ENCODE assay signal across 9 cellular contexts in the genomic region with DNA sequence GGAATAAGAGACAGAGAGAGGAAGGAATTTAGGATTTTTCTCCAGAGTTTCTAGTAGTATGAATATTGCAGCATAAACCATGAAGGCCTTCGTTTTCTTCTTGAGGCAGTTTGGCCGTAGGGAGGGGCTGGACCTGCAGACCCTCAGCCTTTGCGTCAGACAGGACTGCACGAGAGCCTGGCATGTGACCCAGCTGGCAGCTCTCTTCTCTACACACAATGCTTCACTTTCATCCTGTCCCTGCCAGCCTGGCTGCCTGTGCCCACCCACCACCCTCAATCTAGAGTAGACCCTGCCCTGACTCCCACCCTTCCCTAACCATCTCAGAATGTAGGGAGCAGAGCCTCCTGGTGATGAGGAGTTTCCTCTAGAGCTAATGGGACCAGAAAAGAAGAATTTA. TPM values are rescaled to one million over a fixed set of nuclear protein-coding genes. Genes with fewer than 3 reads are reported as not detected.
DNase-seq lines count a peak whose midpoint lies in the region; ATAC-seq and TF ChIP-seq lines count a peak whose summit lies in the region.
"Had no signal": no experiment of that assay in that cellular context is flagged by ENCODE, and none has a peak within 500 bp of the region (broad histone marks: within the 10 kb centered on the region; RNA-seq: fewer than 3 reads in every experiment).

No MANE protein-coding gene starts in this region.

- H3K9me3 Mint-ChIP-seq in MCF 10A (ENCODE audit: unreplicated experiment), result no peaks in the 10 kb centered on the region
- H3K9me3 Mint-ChIP-seq: activated T-helper 17 cell treated with anti-CD3 and anti-CD28 coated beads, Interleukin-2, amount 50 U/mL, for 72 hours had no signal

- H3K27me3 ChIP-seq in breast epithelium (no peaks in the 10 kb centered on the region), right lobe of liver (no peaks in the 10 kb centered on the region), transverse colon (peaks cover 4% of the 10 kb centered on the region)

- ATAC-seq in right lobe of liver (peak in 1 of 4 donors; percentile 4), HG02852 (IDR thresholded peaks at IDR 0.05; ENCODE audit: unreplicated experiment) (no peak)
- ATAC-seq: activated T-helper 17 cell treated with anti-CD3 and anti-CD28 coated beads, Interleukin-2, amount 50 U/mL, for 72 hours had no signal

- in situ Hi-C loops in transverse colon (cut with MboI; ENCODE audit: low pct_ligation_motif_present in 1 of 4, low pct_unique_long_range_greater_than_20kb in 1 of 4, low sequenced_read_pairs in 3 of 4), result no loop called here

- no peak for TF ChIP-seq POLR2A in breast epithelium (IDR thresholded peaks at IDR 0.05)
- no peak for TF ChIP-seq POLR2A in right lobe of liver (IDR thresholded peaks at IDR 0.05)
- no peak for TF ChIP-seq POLR2A in transverse colon (IDR thresholded peaks at IDR 0.05)

- intact Hi-C loops in MCF 10A (cut with micrococcal nuclease), result loop anchor here (5.0 kb wide), 4 partner anchors 203 to 553 kb away; partner anchors contain the start of gene ADAMTSL4
- intact Hi-C loops in breast epithelium (cut with DNase I; ENCODE audit: low total_unique reads), result no loop called here
- intact Hi-C loops in right lobe of liver (cut with DNase I), result no loop called here
- intact Hi-C loops in transverse colon (cut with DNase I; ENCODE audit: low total_unique reads), result no loop called here

- no peak for TF ChIP-seq EP300 in transverse colon (IDR thresholded peaks at IDR 0.05; ENCODE audit: low read depth)

- peaks cover 11% of the 10 kb centered on the region for H3K36me3 Mint-ChIP-seq in MCF 10A (ENCODE audit: insufficient read depth, unreplicated experiment)

- CTCF ChIA-PET in MCF 10A (lab: Yijun Ruan, JAX), result interaction anchor here (0.7 to 12.7 kb wide), 6 partner anchors 10 to 304 kb away, joined by 3 to 215 read pairs (median 4); partner anchors contain the start of genes APH1A and CIART

- H3K27me3 Mint-ChIP-seq in MCF 10A (ENCODE audit: insufficient read depth, unreplicated experiment), result no peaks in the 10 kb centered on the region

- H3K4me3 Mint-ChIP-seq in MCF 10A (ENCODE audit: unreplicated experiment), result peak overlapping the region; percentile 64
- H3K4me3 Mint-ChIP-seq: activated T-helper 17 cell treated with anti-CD3 and anti-CD28 coated beads, Interleukin-2, amount 50 U/mL, for 72 hours had no signal

- POLR2A ChIA-PET in MCF 10A (lab: Yijun Ruan, JAX), result interaction anchor here (0.6 to 11.7 kb wide), 12 partner anchors 9 to 303 kb away, joined by 3 to 239 read pairs (median 6); partner anchors contain the start of genes ANP32E, APH1A, C1orf54 and CIART

- DNase-seq in MCF 10A (ENCODE audit: unreplicated experiment), result no peak
- no peak for DNase-seq in breast epithelium (ENCODE audit: low spot score in 2 of 2)
- DNase-seq in right lobe of liver, result peak in 2 of 3 donors; percentile 65 to 75
- DNase-seq in transverse colon, result no peak
- DNase-seq in kidney tubule cell (ENCODE audit: low spot score), result no peak
- DNase-seq: ACHN had no signal

- H3K4me3 ChIP-seq in breast epithelium, result no peak overlapping the region
- H3K4me3 ChIP-seq in right lobe of liver, result peak overlapping the region in 1 of 3 donors; percentile 40
- H3K4me3 ChIP-seq in transverse colon, result no peak overlapping the region
- H3K4me3 ChIP-seq: coronary artery had no signal

- TF ChIP-seq CTCF in MCF 10A (IDR thresholded peaks at IDR 0.05; ENCODE audit: unreplicated experiment) (no peak), breast epithelium (IDR thresholded peaks at IDR 0.05) (no peak), right lobe of liver (IDR thresholded peaks at IDR 0.05) (no peak), transverse colon (IDR thresholded peaks at IDR 0.05) (no peak)

- H3K4me1 Mint-ChIP-seq in MCF 10A (ENCODE audit: insufficient read depth, unreplicated experiment), result peaks cover 66% of the 10 kb centered on the region

- H3K9me3 ChIP-seq in breast epithelium, result no peaks in the 10 kb centered on the region
- no peaks in the 10 kb centered on the region for H3K9me3 ChIP-seq in right lobe of liver
- no peaks in the 10 kb centered on the region for H3K9me3 ChIP-seq in transverse colon

- no TSS peak for BruUV-seq in MCF 10A (replicated peaks; lab: Mats Ljungman, UMichigan)

- no peaks in the 10 kb centered on the region for H3K36me3 ChIP-seq in breast epithelium
- H3K36me3 ChIP-seq in right lobe of liver, result peaks cover 0 to 1% (median 0%) of the 10 kb centered on the region in 4 donors
- no peaks in the 10 kb centered on the region for H3K36me3 ChIP-seq in transverse colon

- no peak overlapping the region for H3K27ac ChIP-seq in breast epithelium
- peak overlapping the region in 2 of 3 donors; percentile 0 to 88 for H3K27ac ChIP-seq in right lobe of liver
- H3K27ac ChIP-seq in transverse colon, result peak overlapping the region in 3 of 4 donors; percentile 31 to 75 (median 65)
- H3K27ac ChIP-seq: coronary artery had no signal

- no peak overlapping the region for H3K27ac Mint-ChIP-seq in MCF 10A (ENCODE audit: low read depth, unreplicated experiment)
- H3K27ac Mint-ChIP-seq: activated T-helper 17 cell treated with anti-CD3 and anti-CD28 coated beads, Interleukin-2, amount 50 U/mL, for 72 hours had no signal

- 21% methylated on average over 4 of the region's 4 CpGs for WGBS in right lobe of liver (ENCODE audit: insufficient coverage, low coverage, low lambda C conversion rate, missing lambda C conversion rate)
- WGBS in transverse colon (ENCODE audit: low coverage in 1 of 2), 2 donors, result 30% methylated on average over 4 of the region's 4 CpGs; no CpG with 5 or more reads in 1 of the 2 donors

- H3K4me1 ChIP-seq in breast epithelium, result peaks cover 0 to 2% of the 10 kb centered on the region in 2 donors
- peaks cover 0 to 58% (median 23%) of the 10 kb centered on the region in 4 donors for H3K4me1 ChIP-seq in right lobe of liver
- peaks cover 8 to 34% (median 23%) of the 10 kb centered on the region in 4 donors for H3K4me1 ChIP-seq in transverse colon

RNA-seq across cellular contexts. Expression of gene CA14, which starts 1.6 kb away (rescaled TPM):
- total RNA-seq in MCF 10A (2022) (0.26 TPM in 1 of 2 replicates, not detected in the other), breast epithelium (not detected), right lobe of liver (1 to 10 TPM in 2 of 6 experiments, under 1 TPM in 3, not detected in 1; 0.20 to 4.8 (median 0.56) TPM), transverse colon (1 to 10 TPM in 1 of 4 donors, under 1 TPM in 2, not detected in 1; 0.27 to 1.1 (median 0.48) TPM)
- total RNA-seq: activated T-helper 17 cell treated with anti-CD3 and anti-CD28 coated beads, Interleukin-2, amount 50 U/mL, for 72 hours had no signal

RNA-seq across cellular contexts. Expression of gene APH1A, which starts 9.6 kb away (rescaled TPM):
- total RNA-seq in MCF 10A (2022), result 123 and 154 TPM in 2 replicates
- total RNA-seq in breast epithelium, result 100 to 1,000 TPM in 2 of 3 donors, 10 to 100 TPM in 1; 86.9 to 138 (median 104) TPM
- total RNA-seq in right lobe of liver, result 10 to 100 TPM; 61.2 to 92.0 (median 81.1) TPM
- total RNA-seq in transverse colon, result 100 to 1,000 TPM in 3 of 4 donors, 10 to 100 TPM in 1; 86.8 to 162 (median 113) TPM

RNA-seq across cellular contexts. Expression of gene C1orf54, which starts 13.4 kb away (rescaled TPM):
- 1.8 and 2.3 TPM in 2 replicates for total RNA-seq in MCF 10A (2022)
- total RNA-seq in breast epithelium, result 10 to 100 TPM in 2 of 3 donors, 1 to 10 TPM in 1; 9.4 to 24.3 (median 13.6) TPM
- 1 to 10 TPM in 5 of 6 experiments, not detected in 1; 1.7 to 5.7 (median 3.8) TPM for total RNA-seq in right lobe of liver
- 10 to 100 TPM in 1 of 4 donors, 1 to 10 TPM in 2, not detected in 1; 4.4 to 11.1 (median 4.8) TPM for total RNA-seq in transverse colon

RNA-seq across cellular contexts. Expression of gene CIART, which starts 23.1 kb away (rescaled TPM):
- 5.0 and 5.2 TPM in 2 replicates for total RNA-seq in MCF 10A (2022)
- 1 to 10 TPM; 2.6 to 7.4 (median 4.3) TPM for total RNA-seq in breast epithelium
- 1 to 10 TPM; 2.0 to 8.4 (median 4.4) TPM for total RNA-seq in right lobe of liver
- total RNA-seq in transverse colon, result 1 to 10 TPM in 3 of 4 donors, under 1 TPM in 1; 0.60 to 4.5 (median 1.5) TPM

RNA-seq across cellular contexts. Expression of gene ANP32E, which starts 23.3 kb away (rescaled TPM):
- total RNA-seq in MCF 10A (2022), result 56.5 and 67.3 TPM in 2 replicates
- 10 to 100 TPM; 16.5 to 21.6 (median 18.6) TPM for total RNA-seq in breast epithelium
- 10 to 100 TPM in 3 of 6 experiments, 1 to 10 TPM in 3; 9.3 to 16.3 (median 11.0) TPM for total RNA-seq in right lobe of liver
- 10 to 100 TPM in 2 of 4 donors, 1 to 10 TPM in 2; 6.6 to 20.8 (median 10.8) TPM for total RNA-seq in transverse colon

Comparison
In these comparisons a context has a peak if more than half of its experiments do, and no peak if none do; other contexts are left out.
1. DNase-seq: peak in right lobe of liver (2 of 3); none in MCF 10A (single experiment), breast epithelium (0 of 2), transverse colon (single experiment) and kidney tubule cell (single experiment).
2. H3K27ac ChIP-seq: peak in right lobe of liver (2 of 3) and transverse colon (3 of 4); none in breast epithelium (0 of 2).